In the genomic region with DNA sequence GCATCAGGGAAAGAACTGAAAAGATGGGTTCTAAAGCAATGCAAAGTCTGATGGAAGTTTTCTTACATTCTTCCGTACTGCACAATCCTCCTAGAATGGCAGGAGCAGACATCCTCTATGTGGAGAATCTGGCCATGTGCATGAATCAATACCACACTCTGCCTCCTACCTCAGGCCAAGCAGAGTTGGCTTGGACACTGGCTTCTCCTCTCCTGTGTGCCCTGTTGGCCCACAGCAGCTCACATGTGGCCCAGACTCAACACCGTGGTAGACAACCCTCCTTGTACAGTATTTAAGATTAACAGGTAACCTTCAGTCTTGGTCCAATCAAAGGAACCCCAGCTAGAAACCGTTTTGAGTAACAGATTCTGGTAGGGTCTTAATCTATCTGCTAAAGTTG, we compare ENCODE assay signal across 16 cellular contexts.
"Had no signal": no experiment of that assay in that cellular context is flagged by ENCODE, and none has a peak within 500 bp of the region (broad histone marks: within the 10 kb centered on the region; RNA-seq: fewer than 3 reads in every experiment).

No MANE protein-coding gene starts in this region.

- H3K4me1 ChIP-seq: spleen, suprapubic skin had no signal

- H3K4me3 ChIP-seq: ovary, spleen, suprapubic skin, uterus had no signal

- H3K27ac ChIP-seq: ovary, spleen had no signal

- H3K9me3 ChIP-seq: ovary, spleen, suprapubic skin, uterus had no signal

- H3K4me3 Mint-ChIP-seq: activated B cell treated with CpG ODN at 0.5 μM for 24 hours; activated CD4-positive, alpha-beta T cell treated with anti-CD3 and anti-CD28 coated beads, Interleukin-2, amount 10 ng/mL, durations not matched to agents 7 days and 5 days; activated naive CD8-positive, alpha-beta T cell; T-helper 1 cell treated with Interleukin-12 subunit alpha and Interleukin-12 subunit beta and Interleukin-4 antibody, amounts not matched to agents 30 μg/mL and 1 μg/mL, for 36 hours had no signal

- H3K36me3 Mint-ChIP-seq: activated naive CD8-positive, alpha-beta T cell had no signal

- H3K36me3 ChIP-seq: ovary, uterus had no signal

- H3K27me3 ChIP-seq: ovary, spleen, suprapubic skin, uterus had no signal

- H3K27me3 Mint-ChIP-seq: activated B cell treated with CpG ODN at 0.5 μM for 24 hours; activated naive CD8-positive, alpha-beta T cell had no signal

- H3K4me1 Mint-ChIP-seq: activated B cell treated with CpG ODN at 0.5 μM for 24 hours; activated CD4-positive, alpha-beta T cell treated with anti-CD3 and anti-CD28 coated beads, Interleukin-2, amount 10 ng/mL, durations not matched to agents 7 days and 5 days had no signal

- H3K9me3 Mint-ChIP-seq: activated B cell treated with CpG ODN at 0.5 μM for 24 hours; activated CD4-positive, alpha-beta T cell treated with anti-CD3 and anti-CD28 coated beads, Interleukin-2, amount 10 ng/mL, durations not matched to agents 7 days and 5 days; nephron; T-helper 1 cell treated with Interleukin-12 subunit alpha and Interleukin-12 subunit beta and Interleukin-4 antibody, amounts not matched to agents 30 μg/mL and 1 μg/mL, for 36 hours had no signal

- H3K27ac Mint-ChIP-seq: activated B cell treated with CpG ODN at 0.5 μM for 24 hours; activated CD4-positive, alpha-beta T cell treated with anti-CD3 and anti-CD28 coated beads, Interleukin-2, amount 10 ng/mL, durations not matched to agents 7 days and 5 days; activated naive CD8-positive, alpha-beta T cell; T-helper 1 cell treated with Interleukin-12 subunit alpha and Interleukin-12 subunit beta and Interleukin-4 antibody, amounts not matched to agents 30 μg/mL and 1 μg/mL, for 36 hours had no signal

- DNase-seq: activated B cell treated with CpG ODN at 0.5 μM for 24 hours; activated CD4-positive, alpha-beta T cell treated with anti-CD3 and anti-CD28 coated beads, Interleukin-2, amount 10 ng/mL, durations not matched to agents 7 days and 5 days; activated CD8-positive, alpha-beta memory T cell treated with anti-CD3 and anti-CD28 coated beads for 24 hours; anterior cingulate cortex; central memory CD4-positive, alpha-beta T cell; effector memory CD4-positive, alpha-beta T cell; ovary; SHP77 treated with DMSO at 0.1 percent for 48 hours; spleen; stimulated activated CD4-positive, alpha-beta T cell treated with anti-CD3 and anti-CD28 coated beads, Interleukin-2, amount 100 ng/mL, for 24 hours; stimulated activated naive CD4-positive, alpha-beta T cell treated with Interleukin-2 at 50 U/mL for 16 hours had no signal
